20 cellular contexts compared by ENCODE assay signal in the genomic region with DNA sequence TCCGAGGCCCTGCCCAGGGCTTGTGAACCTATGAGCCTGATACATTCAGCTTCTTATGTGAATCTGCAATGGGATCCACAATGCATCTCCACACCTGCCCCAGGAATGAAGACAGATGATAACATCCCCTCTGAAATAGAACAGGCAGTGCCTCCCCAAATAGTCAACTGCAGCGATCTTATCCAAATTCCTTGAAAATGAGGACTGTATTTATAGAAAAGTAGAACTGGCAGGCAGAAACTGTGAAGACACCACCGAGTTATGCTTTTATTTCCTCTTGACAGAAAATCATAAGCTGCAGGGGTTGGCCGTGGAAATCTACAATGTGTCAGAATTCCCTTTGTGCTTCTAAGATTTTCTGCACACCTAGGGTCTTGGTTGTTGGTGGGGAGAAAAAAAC.
DNase-seq lines count a peak whose midpoint lies in the region; ATAC-seq and TF ChIP-seq lines count a peak whose summit lies in the region.
"Had no signal": no experiment of that assay in that cellular context is flagged by ENCODE, and none has a peak within 500 bp of the region (broad histone marks: within the 10 kb centered on the region; RNA-seq: fewer than 3 reads in every experiment).

No MANE protein-coding gene starts in this region.

- no peaks in the 10 kb centered on the region for H3K36me3 ChIP-seq in CD4-positive, alpha-beta memory T cell (ENCODE audit: insufficient read depth, low read length)
- H3K36me3 ChIP-seq: BE2C, BLaER1 had no signal

- H3K27ac Mint-ChIP-seq in CD4-positive, alpha-beta memory T cell = no peak overlapping the region
- H3K27ac Mint-ChIP-seq: CD14-positive monocyte; CD4-positive, CD25-positive, alpha-beta regulatory T cell; CD8-positive, alpha-beta T cell had no signal

- peak overlapping the region in 32 of 59 donors; percentile 10 to 70 (median 47) for H3K27ac ChIP-seq in dorsolateral prefrontal cortex
- H3K27ac ChIP-seq in temporal lobe (ENCODE audit: low read depth, low read length) = peak overlapping the region; percentile 34
- no peak overlapping the region for H3K27ac ChIP-seq in CD4-positive, alpha-beta memory T cell (ENCODE audit: low read depth, low read length)
- H3K27ac ChIP-seq: BLaER1 had no signal

- H3K27me3 ChIP-seq in dorsolateral prefrontal cortex = no peaks in the 10 kb centered on the region
- no peaks in the 10 kb centered on the region for H3K27me3 ChIP-seq in CD4-positive, alpha-beta memory T cell (ENCODE audit: insufficient read depth, low read length)
- H3K27me3 ChIP-seq: BE2C, BLaER1 had no signal

- H3K9me3 ChIP-seq in CD4-positive, alpha-beta memory T cell (ENCODE audit: control insufficient read depth in 1 of 2, low read length in 2 of 2) = no peaks in the 10 kb centered on the region
- H3K9me3 ChIP-seq: BE2C, BLaER1, Caco-2 had no signal

- no peaks in the 10 kb centered on the region for H3K4me1 Mint-ChIP-seq in CD4-positive, alpha-beta memory T cell
- H3K4me1 Mint-ChIP-seq: CD14-positive monocyte; CD4-positive, CD25-positive, alpha-beta regulatory T cell had no signal

- no peaks in the 10 kb centered on the region for H3K4me1 ChIP-seq in CD4-positive, alpha-beta memory T cell (ENCODE audit: insufficient read depth, low read length)
- H3K4me1 ChIP-seq: BE2C, BLaER1, Caco-2 had no signal

- no peak for TF ChIP-seq CTCF in dorsolateral prefrontal cortex (IDR thresholded peaks at IDR 0.05 in 54 of 56, conservative IDR thresholded peaks at IDR 0.05 in 2 of 56; ENCODE audit: low read depth in 1 of 56, partially characterized antibody in 56 of 56)

- H3K4me3 Mint-ChIP-seq in CD4-positive, alpha-beta memory T cell = no peak overlapping the region
- H3K4me3 Mint-ChIP-seq: CD14-positive monocyte; CD4-positive, CD25-positive, alpha-beta regulatory T cell; CD8-positive, alpha-beta T cell had no signal

- POLR2A ChIA-PET in CD4-positive, alpha-beta memory T cell (lab: Charles Lee; ENCODE audit: partially characterized antibody) = no interaction called here

- peak in 1 of 10 donors; percentile 44 for DNase-seq in dorsolateral prefrontal cortex
- DNase-seq in inferior parietal cortex (ENCODE audit: extremely low spot score) = peak; percentile 56
- DNase-seq in occipital lobe (lab: John Stamatoyannopoulos, UW) = peak; percentile 50
- no peak for DNase-seq in HCEC 1CT
- DNase-seq in NCI-H345 treated with DMSO at 0.1 percent for 48 hours (lab: John Stamatoyannopoulos, UW; ENCODE audit: unreplicated experiment) = no peak
- DNase-seq in CD4-positive, alpha-beta memory T cell = no peak
- DNase-seq: 8988T; ACHN; BE2C; C1 segment of cervical spinal cord; Caco-2; Calu3; CD4-positive, CD25-positive, alpha-beta regulatory T cell; CD8-positive, alpha-beta T cell; DMS79 treated with DMSO at 0.1 percent for 48 hours; GF-D8 had no signal

- CTCF ChIA-PET in CD4-positive, alpha-beta memory T cell (lab: Charles Lee; ENCODE audit: partially characterized antibody) = no interaction called here

- H3K4me3 ChIP-seq in dorsolateral prefrontal cortex = no peak overlapping the region
- H3K4me3 ChIP-seq in CD4-positive, alpha-beta memory T cell (ENCODE audit: low read length in 2 of 2) = no peak overlapping the region
- H3K4me3 ChIP-seq: BLaER1 had no signal

- no peak for ATAC-seq in GM18511 (IDR thresholded peaks at IDR 0.05; ENCODE audit: unreplicated experiment)
- ATAC-seq: CD8-positive, alpha-beta T cell had no signal

- intact Hi-C loops in dorsolateral prefrontal cortex (cut with DNase I) = no loop called here
- intact Hi-C loops in CD4-positive, alpha-beta memory T cell (cut with micrococcal nuclease) = no loop called here

- H3K27me3 Mint-ChIP-seq in CD4-positive, alpha-beta memory T cell = peaks cover 11 to 12% of the 10 kb centered on the region in 2 donors

- no peaks in the 10 kb centered on the region for H3K36me3 Mint-ChIP-seq in CD4-positive, alpha-beta memory T cell
- H3K36me3 Mint-ChIP-seq: CD4-positive, CD25-positive, alpha-beta regulatory T cell; CD8-positive, alpha-beta T cell had no signal

- peaks cover 0 to 5% (median 0%) of the 10 kb centered on the region in 8 donors for H3K9me3 Mint-ChIP-seq in CD4-positive, alpha-beta memory T cell
- H3K9me3 Mint-ChIP-seq: CD8-positive, alpha-beta T cell had no signal

Comparison
In these comparisons a context has a peak if more than half of its experiments do, and no peak if none do; other contexts are left out.
1. DNase-seq: peak in inferior parietal cortex (single experiment) and occipital lobe (single experiment); none in HCEC 1CT (single experiment), NCI-H345 treated with DMSO at 0.1 percent for 48 hours (single experiment) and CD4-positive, alpha-beta memory T cell (0 of 5).